ENCODE assay signal across 1 cellular context in the genomic region with DNA sequence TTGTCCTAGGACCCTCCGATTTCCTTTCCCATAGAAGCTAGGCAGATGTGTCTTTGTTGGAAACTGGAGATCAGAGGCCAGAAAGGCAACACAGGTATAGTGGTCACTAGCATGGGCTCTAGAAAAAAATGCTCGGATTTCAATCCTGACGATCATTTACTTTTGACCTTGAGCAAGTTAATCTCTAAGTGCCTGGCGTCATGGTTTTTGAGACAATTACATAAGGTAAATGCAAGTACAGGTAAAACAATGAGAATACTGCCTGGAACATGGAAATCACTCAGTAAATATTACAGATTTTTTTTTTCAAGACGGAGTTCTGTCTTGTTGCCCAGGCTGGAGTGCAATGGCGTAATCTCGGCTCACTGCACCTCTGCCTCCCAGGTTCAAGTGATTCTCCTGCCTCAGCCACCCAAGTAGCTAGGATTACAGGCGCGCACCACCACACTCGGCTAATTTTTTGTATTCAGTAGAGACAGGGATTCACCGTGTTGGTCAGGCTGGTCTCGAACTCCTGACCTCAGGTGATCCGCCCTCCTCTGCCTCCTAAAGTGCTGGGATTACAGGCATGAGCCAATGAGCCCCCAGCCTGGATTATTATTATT.
TF ChIP-seq lines count a peak whose summit lies in the region.

No MANE protein-coding gene starts in this region.

TF ChIP-seq in neural cell, 6 proteins besides CTCF, POLR2A, EP300 and RAD21 (continued from another document):
- TF ChIP-seq, protein P1, sequence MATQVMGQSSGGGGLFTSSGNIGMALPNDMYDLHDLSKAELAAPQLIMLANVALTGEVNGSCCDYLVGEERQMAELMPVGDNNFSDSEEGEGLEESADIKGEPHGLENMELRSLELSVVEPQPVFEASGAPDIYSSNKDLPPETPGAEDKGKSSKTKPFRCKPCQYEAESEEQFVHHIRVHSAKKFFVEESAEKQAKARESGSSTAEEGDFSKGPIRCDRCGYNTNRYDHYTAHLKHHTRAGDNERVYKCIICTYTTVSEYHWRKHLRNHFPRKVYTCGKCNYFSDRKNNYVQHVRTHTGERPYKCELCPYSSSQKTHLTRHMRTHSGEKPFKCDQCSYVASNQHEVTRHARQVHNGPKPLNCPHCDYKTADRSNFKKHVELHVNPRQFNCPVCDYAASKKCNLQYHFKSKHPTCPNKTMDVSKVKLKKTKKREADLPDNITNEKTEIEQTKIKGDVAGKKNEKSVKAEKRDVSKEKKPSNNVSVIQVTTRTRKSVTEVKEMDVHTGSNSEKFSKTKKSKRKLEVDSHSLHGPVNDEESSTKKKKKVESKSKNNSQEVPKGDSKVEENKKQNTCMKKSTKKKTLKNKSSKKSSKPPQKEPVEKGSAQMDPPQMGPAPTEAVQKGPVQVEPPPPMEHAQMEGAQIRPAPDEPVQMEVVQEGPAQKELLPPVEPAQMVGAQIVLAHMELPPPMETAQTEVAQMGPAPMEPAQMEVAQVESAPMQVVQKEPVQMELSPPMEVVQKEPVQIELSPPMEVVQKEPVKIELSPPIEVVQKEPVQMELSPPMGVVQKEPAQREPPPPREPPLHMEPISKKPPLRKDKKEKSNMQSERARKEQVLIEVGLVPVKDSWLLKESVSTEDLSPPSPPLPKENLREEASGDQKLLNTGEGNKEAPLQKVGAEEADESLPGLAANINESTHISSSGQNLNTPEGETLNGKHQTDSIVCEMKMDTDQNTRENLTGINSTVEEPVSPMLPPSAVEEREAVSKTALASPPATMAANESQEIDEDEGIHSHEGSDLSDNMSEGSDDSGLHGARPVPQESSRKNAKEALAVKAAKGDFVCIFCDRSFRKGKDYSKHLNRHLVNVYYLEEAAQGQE (IDR thresholded peaks at IDR 0.05; ENCODE audit: borderline replicate concordance): no peak
- TF ChIP-seq SMC3 (conservative IDR thresholded peaks at IDR 0.05; ENCODE audit: poor library complexity): no peak
